In genomic region chr3:111324645-111325044, GRCh38 we compare ENCODE assay signal across 1 cellular context.
TF ChIP-seq lines count a peak whose summit lies in the region.

No MANE protein-coding gene starts in this region.

TF ChIP-seq in GM12878, 131 proteins besides CTCF, POLR2A, EP300 and RAD21 (continued from another document):
- TF ChIP-seq RELB (IDR thresholded peaks at IDR 0.05; ENCODE audit: low read depth) (no peak), KLF5 (IDR thresholded peaks at IDR 0.05; ENCODE audit: partially characterized antibody) (no peak), MTA3 (IDR thresholded peaks at IDR 0.05; ENCODE audit: borderline replicate concordance, low read length) (no peak)
